In the genomic region with DNA sequence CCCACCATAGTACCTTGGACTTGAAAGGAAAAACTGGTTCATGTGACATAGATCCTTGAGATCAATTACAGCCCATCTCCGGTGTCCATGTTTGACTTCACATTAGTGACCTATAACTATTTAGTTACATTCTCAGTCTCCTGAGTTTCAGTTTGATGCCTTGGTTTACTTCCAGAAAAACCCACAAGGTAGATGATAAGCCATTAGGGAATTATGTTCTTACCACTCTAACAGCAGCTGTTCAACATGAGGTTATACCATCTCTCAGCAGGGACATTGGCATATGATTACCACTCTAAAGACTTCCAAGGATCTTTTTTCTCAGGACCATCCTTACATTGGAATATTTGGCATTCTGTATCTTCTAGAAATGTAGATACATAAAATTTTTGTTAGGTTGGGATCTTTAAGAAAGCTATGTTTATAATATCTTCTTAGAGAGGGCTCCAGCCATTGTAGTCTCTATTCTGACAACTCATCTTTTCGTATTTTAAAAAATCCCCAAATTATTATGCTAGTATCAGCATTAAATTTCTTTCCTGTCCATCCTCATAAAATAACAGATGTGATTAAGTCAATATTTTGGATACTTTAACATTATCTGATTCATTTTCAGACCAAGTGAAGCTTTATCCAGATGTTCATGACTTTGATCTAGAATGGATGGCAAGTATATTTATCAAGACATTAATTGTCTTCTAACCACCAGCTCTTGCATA, we compare ENCODE assay signal across 17 cellular contexts.
"Had no signal": no experiment of that assay in that cellular context is flagged by ENCODE, and none has a peak within 500 bp of the region (broad histone marks: within the 10 kb centered on the region; RNA-seq: fewer than 3 reads in every experiment).

No MANE protein-coding gene starts in this region.

- ATAC-seq: heart left ventricle, left ventricle myocardium superior, pancreas had no signal

- H3K4me3 Mint-ChIP-seq: activated B cell treated with CpG ODN at 0.5 μM for 24 hours; activated naive CD4-positive, alpha-beta T cell treated with anti-CD3 and anti-CD28 coated beads, Interleukin-2, amount 50 U/mL, for 24 hours had no signal

- H3K36me3 ChIP-seq: esophagus squamous epithelium, heart left ventricle, pancreas, transverse colon had no signal

- H3K4me1 ChIP-seq: transverse colon had no signal

- H3K36me3 Mint-ChIP-seq: activated naive CD4-positive, alpha-beta T cell treated with anti-CD3 and anti-CD28 coated beads, Interleukin-2, amount 50 U/mL, for 24 hours had no signal

- H3K27ac Mint-ChIP-seq: activated B cell treated with CpG ODN at 0.5 μM for 24 hours; activated naive CD4-positive, alpha-beta T cell treated with anti-CD3 and anti-CD28 coated beads, Interleukin-2, amount 50 U/mL, for 24 hours had no signal

- H3K27ac ChIP-seq: dorsolateral prefrontal cortex, esophagus squamous epithelium, heart left ventricle, pancreas, transverse colon had no signal

- H3K4me3 ChIP-seq: dorsolateral prefrontal cortex, esophagus squamous epithelium, heart left ventricle, pancreas, transverse colon had no signal

- H3K4me1 Mint-ChIP-seq: activated B cell treated with CpG ODN at 0.5 μM for 24 hours; activated naive CD4-positive, alpha-beta T cell treated with anti-CD3 and anti-CD28 coated beads, Interleukin-2, amount 50 U/mL, for 24 hours had no signal

- H3K27me3 ChIP-seq: dorsolateral prefrontal cortex, esophagus squamous epithelium, heart left ventricle, pancreas, transverse colon had no signal

- H3K9me3 Mint-ChIP-seq: activated B cell treated with CpG ODN at 0.5 μM for 24 hours; activated naive CD4-positive, alpha-beta T cell treated with anti-CD3 and anti-CD28 coated beads, Interleukin-2, amount 50 U/mL, for 24 hours had no signal

- H3K27me3 Mint-ChIP-seq: activated B cell treated with CpG ODN at 0.5 μM for 24 hours; activated naive CD4-positive, alpha-beta T cell treated with anti-CD3 and anti-CD28 coated beads, Interleukin-2, amount 50 U/mL, for 24 hours had no signal

- H3K9me3 ChIP-seq: esophagus squamous epithelium, heart left ventricle, pancreas, transverse colon had no signal

- DNase-seq: activated B cell treated with CpG ODN at 0.5 μM for 24 hours; activated CD4-positive, alpha-beta T cell treated with anti-CD3 and anti-CD28 coated beads, Interleukin-2, amount 50 U/mL, for 1 hour; activated T-cell treated with anti-CD3 and anti-CD28 coated beads, Interleukin-2, amount 50 U/mL, for 1 hour; amniotic stem cell; dorsolateral prefrontal cortex; esophagus squamous epithelium; foreskin melanocyte; heart left ventricle; islet precursor cell; left ventricle myocardium superior; pancreas; retina; stimulated activated CD4-positive, alpha-beta T cell treated with anti-CD3 and anti-CD28 coated beads, Interleukin-1b, Interleukin-23, amount 100 ng/mL, for 48 hours; stimulated activated naive CD4-positive, alpha-beta T cell; substantia nigra; transverse colon had no signal
